21 cellular contexts compared by ENCODE assay signal in genomic region chr4:94468093-94468492, GRCh38.
"Had no signal": no experiment of that assay in that cellular context is flagged by ENCODE, and none has a peak within 500 bp of the region (broad histone marks: within the 10 kb centered on the region; RNA-seq: fewer than 3 reads in every experiment).

No MANE protein-coding gene starts in this region.

- H3K4me3 ChIP-seq: breast epithelium, coronary artery, lung, neural progenitor cell, ovary, testis, upper lobe of right lung had no signal

- H3K27ac Mint-ChIP-seq: activated naive CD8-positive, alpha-beta T cell treated with anti-CD3 and anti-CD28 coated beads, Interleukin-2, amount 10 ng/mL, durations not matched to agents 7 days and 5 days; naive thymus-derived CD4-positive, alpha-beta T cell; neural progenitor cell; T-helper 17 cell had no signal

- ATAC-seq: naive thymus-derived CD4-positive, alpha-beta T cell; sciatic nerve; T-helper 17 cell; upper lobe of right lung had no signal

- H3K4me1 Mint-ChIP-seq: activated naive CD8-positive, alpha-beta T cell treated with anti-CD3 and anti-CD28 coated beads, Interleukin-2, amount 10 ng/mL, durations not matched to agents 7 days and 5 days had no signal

- H3K4me3 Mint-ChIP-seq: activated naive CD8-positive, alpha-beta T cell treated with anti-CD3 and anti-CD28 coated beads, Interleukin-2, amount 10 ng/mL, durations not matched to agents 7 days and 5 days; naive thymus-derived CD4-positive, alpha-beta T cell; neural progenitor cell; T-helper 17 cell had no signal

- H3K4me1 ChIP-seq: neural progenitor cell had no signal

- H3K36me3 ChIP-seq: breast epithelium, ovary, upper lobe of right lung had no signal

- H3K9me3 ChIP-seq: breast epithelium, ovary, testis, upper lobe of right lung had no signal

- H3K27ac ChIP-seq: breast epithelium, neural progenitor cell, ovary, testis, upper lobe of right lung had no signal

- H3K27me3 ChIP-seq: breast epithelium, neural progenitor cell, ovary, testis, upper lobe of right lung had no signal

- H3K27me3 Mint-ChIP-seq: activated naive CD8-positive, alpha-beta T cell treated with anti-CD3 and anti-CD28 coated beads, Interleukin-2, amount 10 ng/mL, durations not matched to agents 7 days and 5 days; naive thymus-derived CD4-positive, alpha-beta T cell; T-helper 17 cell had no signal

- DNase-seq: activated CD4-positive, alpha-beta T cell treated with anti-CD3 and anti-CD28 coated beads for 4 hours; activated CD4-positive, alpha-beta T cell treated with anti-CD3 and anti-CD28 coated beads, Interleukin-2, amount 50 U/mL, for 48 hours; activated CD4-positive, CD25-positive, alpha-beta regulatory T cell; activated naive CD4-positive, alpha-beta T cell treated with Interleukin-2 at 50 U/mL for 16 hours; activated naive CD8-positive, alpha-beta T cell treated with anti-CD3 and anti-CD28 coated beads, Interleukin-2, amount 10 ng/mL, durations not matched to agents 7 days and 5 days; activated T-cell treated with anti-CD3 and anti-CD28 coated beads, Interleukin-2, amount 50 U/mL, for 48 hours; amniotic stem cell; naive thymus-derived CD4-positive, alpha-beta T cell; ovary; stimulated activated CD4-positive, alpha-beta T cell treated with anti-CD3 and anti-CD28 coated beads, Interleukin-2, amount 100 ng/mL, for 48 hours; stimulated activated CD8-positive, alpha-beta memory T cell treated with anti-CD3 and anti-CD28 coated beads, Interleukin-4, amount 100 ng/mL, for 48 hours; stimulated activated naive CD4-positive, alpha-beta T cell; SW 1271; T-helper 17 cell; testis; upper lobe of right lung had no signal
